ENCODE assay signal across 1 cellular context in the genomic region with DNA sequence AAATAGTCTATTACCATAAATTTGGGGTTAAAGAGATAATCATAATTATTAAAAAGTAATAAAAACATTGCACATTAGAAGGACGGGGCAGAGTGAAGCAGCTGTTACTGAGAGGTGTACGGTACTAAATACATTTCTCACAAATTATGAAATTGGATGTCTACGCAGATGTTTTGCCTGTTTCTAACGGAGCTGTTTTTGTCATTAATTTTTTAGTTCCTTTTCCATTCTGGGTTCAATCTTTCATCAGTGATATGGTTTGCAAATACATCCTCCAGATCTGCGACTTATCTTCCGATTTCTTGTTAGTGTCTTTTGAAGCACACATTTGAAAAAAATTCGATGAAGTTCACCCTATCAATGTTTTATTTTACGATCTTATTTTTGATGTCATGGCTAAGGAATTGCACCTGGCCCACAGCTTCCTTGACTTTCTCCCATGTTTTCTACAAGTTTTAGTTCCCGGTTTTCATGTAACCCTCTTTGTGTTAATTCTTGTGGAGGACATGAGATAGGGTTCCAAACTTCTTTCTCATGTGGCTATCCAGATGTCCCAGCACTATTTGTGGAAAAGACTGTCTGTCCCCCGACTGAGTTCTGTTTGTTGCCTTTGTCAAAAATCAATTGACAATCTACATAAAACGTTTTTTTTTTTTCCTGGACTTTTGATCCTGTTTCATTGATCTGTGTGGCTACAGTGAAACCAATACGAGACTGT.
A peak's percentile ranks its signal among the peaks of the same experiment; 100 is the strongest.
TF ChIP-seq lines count a peak whose summit lies in the region.

No MANE protein-coding gene starts in this region.

TF ChIP-seq in K562, 482 proteins besides CTCF, POLR2A, EP300 and RAD21:
- TF ChIP-seq CBX8 (IDR thresholded peaks at IDR 0.05; ENCODE audit: borderline replicate concordance, extremely low read depth, low read depth, low read length, poor library complexity, severe bottlenecking) = peak; percentile 48
- no peak for TF ChIP-seq C11orf30 (IDR thresholded peaks at IDR 0.05; ENCODE audit: low read depth)
